Comparison of ENCODE assay signal across 1 cellular context in the genomic region with DNA sequence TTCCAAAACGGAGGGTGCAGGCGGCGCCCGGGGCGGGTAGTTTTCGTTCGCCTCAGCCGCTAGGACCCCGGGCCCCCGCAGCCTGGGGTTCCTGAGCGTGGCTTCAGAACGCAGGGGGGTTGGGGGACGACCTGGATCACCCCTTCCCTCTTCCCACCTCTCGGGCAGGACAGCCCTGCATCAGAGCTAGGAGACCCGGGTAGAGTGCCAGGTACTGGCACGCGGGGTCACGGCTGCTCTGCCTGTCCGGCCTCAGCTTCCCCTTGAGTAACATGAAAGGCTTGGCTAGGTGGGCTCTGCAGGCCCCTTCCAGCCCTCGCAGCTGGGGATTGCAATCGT.
TF ChIP-seq lines count a peak whose summit lies in the region.

No MANE protein-coding gene starts in this region.

TF ChIP-seq in HepG2, 621 proteins besides CTCF, POLR2A, EP300 and RAD21 (continues in another document):
- no peak; the same call in 1 of the 2 replicates for TF ChIP-seq ZNF430 (CRISPR knock-in tag; IDR thresholded peaks at IDR 0.05)
- peak; percentile 40; the same call in 1 of the 2 replicates for TF ChIP-seq ZNF782 (CRISPR knock-in tag; IDR thresholded peaks at IDR 0.05; ENCODE audit: borderline replicate concordance)
- TF ChIP-seq THYN1 (CRISPR knock-in tag; IDR thresholded peaks at IDR 0.05; ENCODE audit: borderline replicate concordance, low read depth): no peak
- TF ChIP-seq ESRRA (CRISPR knock-in tag; IDR thresholded peaks at IDR 0.05; ENCODE audit: low read depth): no peak
- no peak for TF ChIP-seq SP5 (CRISPR knock-in tag; IDR thresholded peaks at IDR 0.05; ENCODE audit: borderline replicate concordance, low read depth)
- no peak for TF ChIP-seq GATA4 (IDR thresholded peaks at IDR 0.05; ENCODE audit: borderline replicate concordance, low read depth)
- no peak for TF ChIP-seq ZNF83 (CRISPR knock-in tag; IDR thresholded peaks at IDR 0.05; ENCODE audit: borderline replicate concordance)
- TF ChIP-seq, protein P1, sequence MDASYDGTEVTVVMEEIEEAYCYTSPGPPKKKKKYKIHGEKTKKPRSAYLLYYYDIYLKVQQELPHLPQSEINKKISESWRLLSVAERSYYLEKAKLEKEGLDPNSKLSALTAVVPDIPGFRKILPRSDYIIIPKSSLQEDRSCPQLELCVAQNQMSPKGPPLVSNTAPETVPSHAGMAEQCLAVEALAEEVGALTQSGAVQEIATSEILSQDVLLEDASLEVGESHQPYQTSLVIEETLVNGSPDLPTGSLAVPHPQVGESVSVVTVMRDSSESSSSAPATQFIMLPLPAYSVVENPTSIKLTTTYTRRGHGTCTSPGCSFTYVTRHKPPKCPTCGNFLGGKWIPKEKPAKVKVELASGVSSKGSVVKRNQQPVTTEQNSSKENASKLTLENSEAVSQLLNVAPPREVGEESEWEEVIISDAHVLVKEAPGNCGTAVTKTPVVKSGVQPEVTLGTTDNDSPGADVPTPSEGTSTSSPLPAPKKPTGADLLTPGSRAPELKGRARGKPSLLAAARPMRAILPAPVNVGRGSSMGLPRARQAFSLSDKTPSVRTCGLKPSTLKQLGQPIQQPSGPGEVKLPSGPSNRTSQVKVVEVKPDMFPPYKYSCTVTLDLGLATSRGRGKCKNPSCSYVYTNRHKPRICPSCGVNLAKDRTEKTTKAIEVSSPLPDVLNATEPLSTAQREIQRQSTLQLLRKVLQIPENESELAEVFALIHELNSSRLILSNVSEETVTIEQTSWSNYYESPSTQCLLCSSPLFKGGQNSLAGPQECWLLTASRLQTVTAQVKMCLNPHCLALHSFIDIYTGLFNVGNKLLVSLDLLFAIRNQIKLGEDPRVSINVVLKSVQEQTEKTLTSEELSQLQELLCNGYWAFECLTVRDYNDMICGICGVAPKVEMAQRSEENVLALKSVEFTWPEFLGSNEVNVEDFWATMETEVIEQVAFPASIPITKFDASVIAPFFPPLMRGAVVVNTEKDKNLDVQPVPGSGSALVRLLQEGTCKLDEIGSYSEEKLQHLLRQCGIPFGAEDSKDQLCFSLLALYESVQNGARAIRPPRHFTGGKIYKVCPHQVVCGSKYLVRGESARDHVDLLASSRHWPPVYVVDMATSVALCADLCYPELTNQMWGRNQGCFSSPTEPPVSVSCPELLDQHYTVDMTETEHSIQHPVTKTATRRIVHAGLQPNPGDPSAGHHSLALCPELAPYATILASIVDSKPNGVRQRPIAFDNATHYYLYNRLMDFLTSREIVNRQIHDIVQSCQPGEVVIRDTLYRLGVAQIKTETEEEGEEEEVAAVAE (CRISPR knock-in tag; IDR thresholded peaks at IDR 0.05; ENCODE audit: borderline replicate concordance): no peak
- TF ChIP-seq, protein P2, sequence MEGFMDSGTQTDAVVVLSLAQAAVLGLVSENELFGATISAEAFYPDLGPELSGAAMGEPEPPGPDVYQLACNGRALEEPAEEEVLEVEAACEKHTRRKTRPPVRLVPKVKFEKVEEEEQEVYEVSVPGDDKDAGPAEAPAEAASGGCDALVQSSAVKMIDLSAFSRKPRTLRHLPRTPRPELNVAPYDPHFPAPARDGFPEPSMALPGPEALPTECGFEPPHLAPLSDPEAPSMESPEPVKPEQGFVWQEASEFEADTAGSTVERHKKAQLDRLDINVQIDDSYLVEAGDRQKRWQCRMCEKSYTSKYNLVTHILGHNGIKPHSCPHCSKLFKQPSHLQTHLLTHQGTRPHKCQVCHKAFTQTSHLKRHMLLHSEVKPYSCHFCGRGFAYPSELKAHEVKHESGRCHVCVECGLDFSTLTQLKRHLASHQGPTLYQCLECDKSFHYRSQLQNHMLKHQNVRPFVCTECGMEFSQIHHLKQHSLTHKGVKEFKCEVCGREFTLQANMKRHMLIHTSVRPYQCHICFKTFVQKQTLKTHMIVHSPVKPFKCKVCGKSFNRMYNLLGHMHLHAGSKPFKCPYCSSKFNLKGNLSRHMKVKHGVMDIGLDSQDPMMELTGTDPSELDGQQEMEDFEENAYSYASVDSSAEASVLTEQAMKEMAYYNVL (CRISPR knock-in tag; IDR thresholded peaks at IDR 0.05; ENCODE audit: borderline replicate concordance): no peak
- TF ChIP-seq EED (CRISPR knock-in tag; IDR thresholded peaks at IDR 0.05): no peak
- TF ChIP-seq CBFB (CRISPR knock-in tag; IDR thresholded peaks at IDR 0.05): 0 out of 2 replicates have a peak, but pooled peaks have one; percentile 10
- TF ChIP-seq MIXL1 (CRISPR knock-in tag; IDR thresholded peaks at IDR 0.05): no peak
- TF ChIP-seq ZNF766 (CRISPR knock-in tag; IDR thresholded peaks at IDR 0.05; ENCODE audit: borderline replicate concordance): peak; percentile 3; the same call in 1 of the 2 replicates
- no peak for TF ChIP-seq SAFB2 (CRISPR knock-in tag; IDR thresholded peaks at IDR 0.05; ENCODE audit: borderline replicate concordance, low read depth)
- TF ChIP-seq ZNF775 (CRISPR knock-in tag; IDR thresholded peaks at IDR 0.05; ENCODE audit: borderline replicate concordance): no peak
- 0 out of 2 replicates have a peak, but pooled peaks have one; percentile 13 for TF ChIP-seq HIVEP1 (CRISPR knock-in tag; IDR thresholded peaks at IDR 0.05)
- 0 out of 2 replicates have a peak, but pooled peaks have one; percentile 35 for TF ChIP-seq ZNF446 (CRISPR knock-in tag; IDR thresholded peaks at IDR 0.05)
- TF ChIP-seq, protein P3, sequence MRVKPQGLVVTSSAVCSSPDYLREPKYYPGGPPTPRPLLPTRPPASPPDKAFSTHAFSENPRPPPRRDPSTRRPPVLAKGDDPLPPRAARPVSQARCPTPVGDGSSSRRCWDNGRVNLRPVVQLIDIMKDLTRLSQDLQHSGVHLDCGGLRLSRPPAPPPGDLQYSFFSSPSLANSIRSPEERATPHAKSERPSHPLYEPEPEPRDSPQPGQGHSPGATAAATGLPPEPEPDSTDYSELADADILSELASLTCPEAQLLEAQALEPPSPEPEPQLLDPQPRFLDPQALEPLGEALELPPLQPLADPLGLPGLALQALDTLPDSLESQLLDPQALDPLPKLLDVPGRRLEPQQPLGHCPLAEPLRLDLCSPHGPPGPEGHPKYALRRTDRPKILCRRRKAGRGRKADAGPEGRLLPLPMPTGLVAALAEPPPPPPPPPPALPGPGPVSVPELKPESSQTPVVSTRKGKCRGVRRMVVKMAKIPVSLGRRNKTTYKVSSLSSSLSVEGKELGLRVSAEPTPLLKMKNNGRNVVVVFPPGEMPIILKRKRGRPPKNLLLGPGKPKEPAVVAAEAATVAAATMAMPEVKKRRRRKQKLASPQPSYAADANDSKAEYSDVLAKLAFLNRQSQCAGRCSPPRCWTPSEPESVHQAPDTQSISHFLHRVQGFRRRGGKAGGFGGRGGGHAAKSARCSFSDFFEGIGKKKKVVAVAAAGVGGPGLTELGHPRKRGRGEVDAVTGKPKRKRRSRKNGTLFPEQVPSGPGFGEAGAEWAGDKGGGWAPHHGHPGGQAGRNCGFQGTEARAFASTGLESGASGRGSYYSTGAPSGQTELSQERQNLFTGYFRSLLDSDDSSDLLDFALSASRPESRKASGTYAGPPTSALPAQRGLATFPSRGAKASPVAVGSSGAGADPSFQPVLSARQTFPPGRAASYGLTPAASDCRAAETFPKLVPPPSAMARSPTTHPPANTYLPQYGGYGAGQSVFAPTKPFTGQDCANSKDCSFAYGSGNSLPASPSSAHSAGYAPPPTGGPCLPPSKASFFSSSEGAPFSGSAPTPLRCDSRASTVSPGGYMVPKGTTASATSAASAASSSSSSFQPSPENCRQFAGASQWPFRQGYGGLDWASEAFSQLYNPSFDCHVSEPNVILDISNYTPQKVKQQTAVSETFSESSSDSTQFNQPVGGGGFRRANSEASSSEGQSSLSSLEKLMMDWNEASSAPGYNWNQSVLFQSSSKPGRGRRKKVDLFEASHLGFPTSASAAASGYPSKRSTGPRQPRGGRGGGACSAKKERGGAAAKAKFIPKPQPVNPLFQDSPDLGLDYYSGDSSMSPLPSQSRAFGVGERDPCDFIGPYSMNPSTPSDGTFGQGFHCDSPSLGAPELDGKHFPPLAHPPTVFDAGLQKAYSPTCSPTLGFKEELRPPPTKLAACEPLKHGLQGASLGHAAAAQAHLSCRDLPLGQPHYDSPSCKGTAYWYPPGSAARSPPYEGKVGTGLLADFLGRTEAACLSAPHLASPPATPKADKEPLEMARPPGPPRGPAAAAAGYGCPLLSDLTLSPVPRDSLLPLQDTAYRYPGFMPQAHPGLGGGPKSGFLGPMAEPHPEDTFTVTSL (CRISPR knock-in tag; IDR thresholded peaks at IDR 0.05; ENCODE audit: borderline replicate concordance): no peak
- TF ChIP-seq LCORL (IDR thresholded peaks at IDR 0.05): no peak
- TF ChIP-seq LCORL (CRISPR knock-in tag; IDR thresholded peaks at IDR 0.05): no peak
- TF ChIP-seq ZNF431 (CRISPR knock-in tag; IDR thresholded peaks at IDR 0.05; ENCODE audit: borderline replicate concordance, low read depth): no peak
- no peak for TF ChIP-seq ZNF12 (CRISPR knock-in tag; IDR thresholded peaks at IDR 0.05)
- TF ChIP-seq ZBTB8A (CRISPR knock-in tag; IDR thresholded peaks at IDR 0.05; ENCODE audit: borderline replicate concordance, low read depth): no peak
- TF ChIP-seq HDAC1 (CRISPR knock-in tag; IDR thresholded peaks at IDR 0.05): no peak
- no peak for TF ChIP-seq MED1 (CRISPR knock-in tag; IDR thresholded peaks at IDR 0.05)
- TF ChIP-seq KLF11 (CRISPR knock-in tag; IDR thresholded peaks at IDR 0.05): no peak
- TF ChIP-seq, protein P4, sequence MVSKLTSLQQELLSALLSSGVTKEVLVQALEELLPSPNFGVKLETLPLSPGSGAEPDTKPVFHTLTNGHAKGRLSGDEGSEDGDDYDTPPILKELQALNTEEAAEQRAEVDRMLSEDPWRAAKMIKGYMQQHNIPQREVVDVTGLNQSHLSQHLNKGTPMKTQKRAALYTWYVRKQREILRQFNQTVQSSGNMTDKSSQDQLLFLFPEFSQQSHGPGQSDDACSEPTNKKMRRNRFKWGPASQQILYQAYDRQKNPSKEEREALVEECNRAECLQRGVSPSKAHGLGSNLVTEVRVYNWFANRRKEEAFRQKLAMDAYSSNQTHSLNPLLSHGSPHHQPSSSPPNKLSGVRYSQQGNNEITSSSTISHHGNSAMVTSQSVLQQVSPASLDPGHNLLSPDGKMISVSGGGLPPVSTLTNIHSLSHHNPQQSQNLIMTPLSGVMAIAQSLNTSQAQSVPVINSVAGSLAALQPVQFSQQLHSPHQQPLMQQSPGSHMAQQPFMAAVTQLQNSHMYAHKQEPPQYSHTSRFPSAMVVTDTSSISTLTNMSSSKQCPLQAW (CRISPR knock-in tag; IDR thresholded peaks at IDR 0.05): no peak
- TF ChIP-seq KLF15 (CRISPR knock-in tag; IDR thresholded peaks at IDR 0.05; ENCODE audit: borderline replicate concordance): no peak
- TF ChIP-seq SKI (IDR thresholded peaks at IDR 0.05; ENCODE audit: partially characterized antibody): no peak
- no peak for TF ChIP-seq ZFP90 (CRISPR knock-in tag; IDR thresholded peaks at IDR 0.05; ENCODE audit: borderline replicate concordance)
- TF ChIP-seq, protein P5, sequence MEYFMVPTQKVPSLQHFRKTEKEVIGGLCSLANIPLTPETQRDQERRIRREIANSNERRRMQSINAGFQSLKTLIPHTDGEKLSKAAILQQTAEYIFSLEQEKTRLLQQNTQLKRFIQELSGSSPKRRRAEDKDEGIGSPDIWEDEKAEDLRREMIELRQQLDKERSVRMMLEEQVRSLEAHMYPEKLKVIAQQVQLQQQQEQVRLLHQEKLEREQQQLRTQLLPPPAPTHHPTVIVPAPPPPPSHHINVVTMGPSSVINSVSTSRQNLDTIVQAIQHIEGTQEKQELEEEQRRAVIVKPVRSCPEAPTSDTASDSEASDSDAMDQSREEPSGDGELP (IDR thresholded peaks at IDR 0.05; ENCODE audit: borderline replicate concordance, low read depth): no peak
- TF ChIP-seq ZNF546 (CRISPR knock-in tag; conservative IDR thresholded peaks at IDR 0.05): no peak
- 0 out of 2 replicates have a peak, but pooled peaks have one; percentile 26 for TF ChIP-seq ZNF879 (CRISPR knock-in tag; IDR thresholded peaks at IDR 0.05)
- TF ChIP-seq PPARG (CRISPR knock-in tag; conservative IDR thresholded peaks at IDR 0.05): no peak
- no peak for TF ChIP-seq THAP11 (CRISPR knock-in tag; IDR thresholded peaks at IDR 0.05)
- no peak for TF ChIP-seq STAG1 (CRISPR knock-in tag; IDR thresholded peaks at IDR 0.05)
- TF ChIP-seq, protein P6, sequence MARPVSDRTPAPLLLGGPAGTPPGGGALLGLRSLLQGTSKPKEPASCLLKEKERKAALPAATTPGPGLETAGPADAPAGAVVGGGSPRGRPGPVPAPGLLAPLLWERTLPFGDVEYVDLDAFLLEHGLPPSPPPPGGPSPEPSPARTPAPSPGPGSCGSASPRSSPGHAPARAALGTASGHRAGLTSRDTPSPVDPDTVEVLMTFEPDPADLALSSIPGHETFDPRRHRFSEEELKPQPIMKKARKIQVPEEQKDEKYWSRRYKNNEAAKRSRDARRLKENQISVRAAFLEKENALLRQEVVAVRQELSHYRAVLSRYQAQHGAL (CRISPR knock-in tag; IDR thresholded peaks at IDR 0.05; ENCODE audit: not compliant biosample characterization): no peak
- no peak for TF ChIP-seq BORCS8-MEF2B (CRISPR knock-in tag; IDR thresholded peaks at IDR 0.05)
- 0 out of 2 replicates have a peak, but pooled peaks have one; percentile 3 for TF ChIP-seq HOXA5 (CRISPR knock-in tag; IDR thresholded peaks at IDR 0.05)
- 0 out of 2 replicates have a peak, but pooled peaks have one; percentile 33 for TF ChIP-seq ZNF501 (CRISPR knock-in tag; IDR thresholded peaks at IDR 0.05)
- no peak for TF ChIP-seq ZNF235 (CRISPR knock-in tag; IDR thresholded peaks at IDR 0.05; ENCODE audit: borderline replicate concordance)
- TF ChIP-seq, protein P7, sequence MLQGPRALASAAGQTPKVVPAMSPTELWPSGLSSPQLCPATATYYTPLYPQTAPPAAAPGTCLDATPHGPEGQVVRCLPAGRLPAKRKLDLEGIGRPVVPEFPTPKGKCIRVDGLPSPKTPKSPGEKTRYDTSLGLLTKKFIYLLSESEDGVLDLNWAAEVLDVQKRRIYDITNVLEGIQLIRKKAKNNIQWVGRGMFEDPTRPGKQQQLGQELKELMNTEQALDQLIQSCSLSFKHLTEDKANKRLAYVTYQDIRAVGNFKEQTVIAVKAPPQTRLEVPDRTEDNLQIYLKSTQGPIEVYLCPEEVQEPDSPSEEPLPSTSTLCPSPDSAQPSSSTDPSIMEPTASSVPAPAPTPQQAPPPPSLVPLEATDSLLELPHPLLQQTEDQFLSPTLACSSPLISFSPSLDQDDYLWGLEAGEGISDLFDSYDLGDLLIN (CRISPR knock-in tag; IDR thresholded peaks at IDR 0.05; ENCODE audit: borderline replicate concordance): no peak
- TF ChIP-seq CBX5 (CRISPR knock-in tag; IDR thresholded peaks at IDR 0.05; ENCODE audit: borderline replicate concordance): no peak
- TF ChIP-seq, protein P8, sequence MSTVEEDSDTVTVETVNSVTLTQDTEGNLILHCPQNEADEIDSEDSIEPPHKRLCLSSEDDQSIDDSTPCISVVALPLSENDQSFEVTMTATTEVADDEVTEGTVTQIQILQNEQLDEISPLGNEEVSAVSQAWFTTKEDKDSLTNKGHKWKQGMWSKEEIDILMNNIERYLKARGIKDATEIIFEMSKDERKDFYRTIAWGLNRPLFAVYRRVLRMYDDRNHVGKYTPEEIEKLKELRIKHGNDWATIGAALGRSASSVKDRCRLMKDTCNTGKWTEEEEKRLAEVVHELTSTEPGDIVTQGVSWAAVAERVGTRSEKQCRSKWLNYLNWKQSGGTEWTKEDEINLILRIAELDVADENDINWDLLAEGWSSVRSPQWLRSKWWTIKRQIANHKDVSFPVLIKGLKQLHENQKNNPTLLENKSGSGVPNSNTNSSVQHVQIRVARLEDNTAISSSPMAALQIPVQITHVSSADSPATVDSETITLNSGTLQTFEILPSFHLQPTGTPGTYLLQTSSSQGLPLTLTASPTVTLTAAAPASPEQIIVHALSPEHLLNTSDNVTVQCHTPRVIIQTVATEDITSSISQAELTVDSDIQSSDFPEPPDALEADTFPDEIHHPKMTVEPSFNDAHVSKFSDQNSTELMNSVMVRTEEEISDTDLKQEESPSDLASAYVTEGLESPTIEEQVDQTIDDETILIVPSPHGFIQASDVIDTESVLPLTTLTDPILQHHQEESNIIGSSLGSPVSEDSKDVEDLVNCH (CRISPR knock-in tag; IDR thresholded peaks at IDR 0.05): no peak
- TF ChIP-seq NFKB2 (CRISPR knock-in tag; IDR thresholded peaks at IDR 0.05; ENCODE audit: borderline replicate concordance): no peak
- no peak for TF ChIP-seq SOX5 (CRISPR knock-in tag; IDR thresholded peaks at IDR 0.05; ENCODE audit: borderline replicate concordance)
